Comparison of ENCODE assay signal across 9 cellular contexts in genomic region chr4:113094802-113095201, GRCh38.
DNase-seq lines count a peak whose midpoint lies in the region; TF ChIP-seq lines count a peak whose summit lies in the region.
"Had no signal": no experiment of that assay in that cellular context is flagged by ENCODE, and none has a peak within 500 bp of the region (broad histone marks: within the 10 kb centered on the region; RNA-seq: fewer than 3 reads in every experiment).

No MANE protein-coding gene starts in this region.

- no peak overlapping the region for H3K27ac ChIP-seq in parathyroid adenoma
- H3K27ac ChIP-seq: BLaER1 treated with 17β-estradiol and CSF1 and Interleukin-3, amounts not matched to agents 10 nM and 100 nM had no signal

- no peaks in the 10 kb centered on the region for H3K79me2 ChIP-seq in parathyroid adenoma

- H3K27me3 ChIP-seq in parathyroid adenoma (ENCODE audit: control insufficient read depth, insufficient read depth, low read length): no peaks in the 10 kb centered on the region
- H3K27me3 ChIP-seq: BLaER1 treated with 17β-estradiol and CSF1 and Interleukin-3, amounts not matched to agents 10 nM and 100 nM had no signal

- peak; percentile 9 for DNase-seq in NCI-H1092 treated with DMSO at 0.1 percent for 48 hours (lab: John Stamatoyannopoulos, UW)
- DNase-seq in NCI-H1092 (lab: John Stamatoyannopoulos, UW): no peak
- peak; percentile 25 for DNase-seq in NCI-H146 treated with DMSO at 0.1 percent for 48 hours (lab: John Stamatoyannopoulos, UW; ENCODE audit: unreplicated experiment)
- DNase-seq in cerebellar cortex (ENCODE audit: low spot score): peak; percentile 64
- no peak for DNase-seq in GM19240 (ENCODE audit: insufficient read length, low spot score)
- DNase-seq in globus pallidus (ENCODE audit: low spot score): no peak
- DNase-seq in hepatic stellate cell (ENCODE audit: low spot score): no peak

- H3K4me2 ChIP-seq in parathyroid adenoma (ENCODE audit: low read length): no peak overlapping the region
- H3K4me2 ChIP-seq: BLaER1 treated with 17β-estradiol and CSF1 and Interleukin-3, amounts not matched to agents 10 nM and 100 nM had no signal

- H3K36me3 ChIP-seq in parathyroid adenoma (ENCODE audit: control insufficient read depth, insufficient read depth, low read length): no peaks in the 10 kb centered on the region
- H3K36me3 ChIP-seq: BLaER1 treated with 17β-estradiol and CSF1 and Interleukin-3, amounts not matched to agents 10 nM and 100 nM had no signal

- TF ChIP-seq CTCF in parathyroid adenoma (IDR thresholded peaks at IDR 0.05): peak; percentile 75

- no peak overlapping the region for H3K4me3 ChIP-seq in parathyroid adenoma (ENCODE audit: low read depth, low read length)
- H3K4me3 ChIP-seq: BLaER1 treated with 17β-estradiol and CSF1 and Interleukin-3, amounts not matched to agents 10 nM and 100 nM had no signal

- peaks cover 2% of the 10 kb centered on the region for H3K4me1 ChIP-seq in parathyroid adenoma
- H3K4me1 ChIP-seq: BLaER1 treated with 17β-estradiol and CSF1 and Interleukin-3, amounts not matched to agents 10 nM and 100 nM had no signal

- H3K9me3 ChIP-seq in parathyroid adenoma (ENCODE audit: control insufficient read depth, low read length): no peaks in the 10 kb centered on the region
- H3K9me3 ChIP-seq: BLaER1 treated with 17β-estradiol and CSF1 and Interleukin-3, amounts not matched to agents 10 nM and 100 nM had no signal

- no peak overlapping the region for H3K9ac ChIP-seq in parathyroid adenoma
- H3K9ac ChIP-seq: BLaER1 treated with 17β-estradiol and CSF1 and Interleukin-3, amounts not matched to agents 10 nM and 100 nM had no signal

- no peak overlapping the region for H2AFZ ChIP-seq in parathyroid adenoma

Comparison
In these comparisons a context has a peak if more than half of its experiments do, and no peak if none do; other contexts are left out.
1. DNase-seq: peak in NCI-H1092 treated with DMSO at 0.1 percent for 48 hours (single experiment), NCI-H146 treated with DMSO at 0.1 percent for 48 hours (single experiment) and cerebellar cortex (single experiment); none in NCI-H1092 (single experiment), GM19240 (single experiment), globus pallidus (single experiment) and hepatic stellate cell (single experiment).